In the genomic region with DNA sequence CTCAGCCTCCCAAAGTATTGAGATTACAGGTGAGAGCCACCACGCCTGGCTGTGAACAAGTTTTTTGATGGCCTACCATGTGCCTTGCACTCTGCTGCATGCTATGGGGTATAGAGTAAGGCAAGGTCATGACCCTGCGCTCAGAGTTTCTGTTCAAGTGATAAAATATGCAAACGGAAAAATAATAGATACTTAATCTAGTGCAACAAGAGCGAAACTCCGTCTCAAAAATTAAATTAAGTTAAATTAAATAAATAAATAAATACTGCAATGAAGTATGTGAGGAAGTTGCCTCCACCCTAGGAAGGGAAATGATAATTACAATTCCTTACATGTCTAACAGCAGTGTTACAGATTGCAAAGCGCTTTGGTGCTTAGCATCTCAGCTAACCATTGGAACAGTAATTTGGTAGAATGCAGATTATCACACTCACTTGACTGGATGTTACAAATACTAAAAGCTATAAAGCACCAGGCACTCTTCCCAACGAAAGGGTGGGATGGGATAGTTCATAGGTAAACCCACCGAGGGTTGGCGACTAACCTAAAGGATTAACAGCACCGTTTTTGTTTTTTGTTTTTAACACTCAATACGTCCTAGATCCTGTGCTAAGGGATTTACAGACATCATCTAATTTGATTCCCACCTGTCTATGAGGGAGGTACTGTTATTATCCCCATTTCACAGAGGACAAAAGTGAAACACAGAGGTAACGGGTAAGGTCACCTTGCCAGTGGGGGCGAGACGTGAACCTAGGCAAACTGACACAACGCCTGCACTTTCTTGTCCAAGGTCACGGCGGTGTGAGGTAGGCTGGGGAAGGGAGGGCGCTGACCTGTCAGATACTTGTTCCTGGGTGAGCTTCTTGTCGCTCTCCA, we compare ENCODE assay signal across 7 cellular contexts. TPM values are rescaled to one million over a fixed set of nuclear protein-coding genes. Genes with fewer than 3 reads are reported as not detected.
DNase-seq lines count a peak whose midpoint lies in the region; ATAC-seq lines count a peak whose summit lies in the region.

No MANE protein-coding gene starts in this region.

- H3K27ac ChIP-seq in substantia nigra (ENCODE audit: low read depth, low read length, poor library complexity, severe bottlenecking): peak overlapping the region; percentile 80

- peak overlapping the region; percentile 99 for H3K27ac Mint-ChIP-seq in activated naive CD8-positive, alpha-beta T cell
- H3K27ac Mint-ChIP-seq in immature natural killer cell: peak overlapping the region; percentile 93 to 98 (median 96)

- H3K4me1 Mint-ChIP-seq in activated naive CD8-positive, alpha-beta T cell (ENCODE audit: low read depth): peaks cover 21% of the 10 kb centered on the region
- peaks cover 32 to 44% of the 10 kb centered on the region in 2 donors for H3K4me1 Mint-ChIP-seq in immature natural killer cell

- DNase-seq in immature natural killer cell (no peak), substantia nigra (lab: John Stamatoyannopoulos, UW) (no peak), NK-92 (lab: John Stamatoyannopoulos, UW; ENCODE audit: unreplicated experiment) (no peak), NCI-H2029 treated with DMSO at 0.1 percent for 48 hours (lab: John Stamatoyannopoulos, UW) (no peak)

- H3K27me3 Mint-ChIP-seq in activated naive CD8-positive, alpha-beta T cell: no peaks in the 10 kb centered on the region
- peaks cover 0 to 7% (median 6%) of the 10 kb centered on the region in 3 donors for H3K27me3 Mint-ChIP-seq in immature natural killer cell (ENCODE audit: low read depth in 3 of 3)

- H3K4me3 Mint-ChIP-seq in activated naive CD8-positive, alpha-beta T cell: peak overlapping the region; percentile 97
- peak overlapping the region; percentile 94 to 98 (median 96) for H3K4me3 Mint-ChIP-seq in immature natural killer cell

- H3K36me3 Mint-ChIP-seq in activated naive CD8-positive, alpha-beta T cell: peaks cover 6% of the 10 kb centered on the region
- H3K36me3 Mint-ChIP-seq in immature natural killer cell: peaks cover 0 to 23% (median 3%) of the 10 kb centered on the region in 3 donors

- no peaks in the 10 kb centered on the region for H3K9me3 Mint-ChIP-seq in activated naive CD8-positive, alpha-beta T cell (ENCODE audit: low read depth)
- no peaks in the 10 kb centered on the region for H3K9me3 Mint-ChIP-seq in immature natural killer cell

- peak; percentile 29 for ATAC-seq in HG02571 (IDR thresholded peaks at IDR 0.05; ENCODE audit: unreplicated experiment)
- ATAC-seq in GM21825 (IDR thresholded peaks at IDR 0.05; ENCODE audit: unreplicated experiment): no peak

RNA-seq across cellular contexts. Expression of a gene that starts 0.8 kb away (rescaled TPM):
- 1 to 10 TPM; 2.4 to 4.0 (median 2.8) TPM for polyA plus RNA-seq in immature natural killer cell

RNA-seq across cellular contexts. Expression of a gene that starts 38.8 kb away (rescaled TPM):
- polyA plus RNA-seq in immature natural killer cell: 100 to 1,000 TPM in 1 of 3 donors, 10 to 100 TPM in 2; 85.7 to 107 (median 89.0) TPM
